Comparison of ENCODE assay signal across 2 cellular contexts in the genomic region with DNA sequence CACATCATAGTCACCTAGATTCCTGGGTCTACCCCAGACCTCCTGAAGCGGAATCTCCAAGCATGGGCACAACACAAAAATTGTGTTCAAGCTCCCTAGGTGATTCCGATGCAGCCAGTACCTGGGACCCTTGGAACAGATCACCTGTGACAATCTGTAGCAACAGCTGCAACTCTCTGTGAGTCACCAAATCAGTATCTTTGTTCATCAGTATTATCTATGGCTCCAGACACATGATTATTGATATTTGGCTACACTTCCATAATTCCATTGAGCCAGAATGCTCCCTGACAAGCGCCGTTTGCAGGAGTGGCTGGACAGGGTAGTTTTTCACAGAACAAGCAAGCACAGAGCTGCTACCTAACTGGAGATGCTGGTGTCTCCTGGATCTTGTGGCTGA.
TF ChIP-seq lines count a peak whose summit lies in the region.

No MANE protein-coding gene starts in this region.

TF ChIP-seq in K562, 482 proteins besides CTCF, POLR2A, EP300 and RAD21 (continues in another document):
- TF ChIP-seq ZBED1 (IDR thresholded peaks at IDR 0.05) = no peak
- TF ChIP-seq, protein P1, sequence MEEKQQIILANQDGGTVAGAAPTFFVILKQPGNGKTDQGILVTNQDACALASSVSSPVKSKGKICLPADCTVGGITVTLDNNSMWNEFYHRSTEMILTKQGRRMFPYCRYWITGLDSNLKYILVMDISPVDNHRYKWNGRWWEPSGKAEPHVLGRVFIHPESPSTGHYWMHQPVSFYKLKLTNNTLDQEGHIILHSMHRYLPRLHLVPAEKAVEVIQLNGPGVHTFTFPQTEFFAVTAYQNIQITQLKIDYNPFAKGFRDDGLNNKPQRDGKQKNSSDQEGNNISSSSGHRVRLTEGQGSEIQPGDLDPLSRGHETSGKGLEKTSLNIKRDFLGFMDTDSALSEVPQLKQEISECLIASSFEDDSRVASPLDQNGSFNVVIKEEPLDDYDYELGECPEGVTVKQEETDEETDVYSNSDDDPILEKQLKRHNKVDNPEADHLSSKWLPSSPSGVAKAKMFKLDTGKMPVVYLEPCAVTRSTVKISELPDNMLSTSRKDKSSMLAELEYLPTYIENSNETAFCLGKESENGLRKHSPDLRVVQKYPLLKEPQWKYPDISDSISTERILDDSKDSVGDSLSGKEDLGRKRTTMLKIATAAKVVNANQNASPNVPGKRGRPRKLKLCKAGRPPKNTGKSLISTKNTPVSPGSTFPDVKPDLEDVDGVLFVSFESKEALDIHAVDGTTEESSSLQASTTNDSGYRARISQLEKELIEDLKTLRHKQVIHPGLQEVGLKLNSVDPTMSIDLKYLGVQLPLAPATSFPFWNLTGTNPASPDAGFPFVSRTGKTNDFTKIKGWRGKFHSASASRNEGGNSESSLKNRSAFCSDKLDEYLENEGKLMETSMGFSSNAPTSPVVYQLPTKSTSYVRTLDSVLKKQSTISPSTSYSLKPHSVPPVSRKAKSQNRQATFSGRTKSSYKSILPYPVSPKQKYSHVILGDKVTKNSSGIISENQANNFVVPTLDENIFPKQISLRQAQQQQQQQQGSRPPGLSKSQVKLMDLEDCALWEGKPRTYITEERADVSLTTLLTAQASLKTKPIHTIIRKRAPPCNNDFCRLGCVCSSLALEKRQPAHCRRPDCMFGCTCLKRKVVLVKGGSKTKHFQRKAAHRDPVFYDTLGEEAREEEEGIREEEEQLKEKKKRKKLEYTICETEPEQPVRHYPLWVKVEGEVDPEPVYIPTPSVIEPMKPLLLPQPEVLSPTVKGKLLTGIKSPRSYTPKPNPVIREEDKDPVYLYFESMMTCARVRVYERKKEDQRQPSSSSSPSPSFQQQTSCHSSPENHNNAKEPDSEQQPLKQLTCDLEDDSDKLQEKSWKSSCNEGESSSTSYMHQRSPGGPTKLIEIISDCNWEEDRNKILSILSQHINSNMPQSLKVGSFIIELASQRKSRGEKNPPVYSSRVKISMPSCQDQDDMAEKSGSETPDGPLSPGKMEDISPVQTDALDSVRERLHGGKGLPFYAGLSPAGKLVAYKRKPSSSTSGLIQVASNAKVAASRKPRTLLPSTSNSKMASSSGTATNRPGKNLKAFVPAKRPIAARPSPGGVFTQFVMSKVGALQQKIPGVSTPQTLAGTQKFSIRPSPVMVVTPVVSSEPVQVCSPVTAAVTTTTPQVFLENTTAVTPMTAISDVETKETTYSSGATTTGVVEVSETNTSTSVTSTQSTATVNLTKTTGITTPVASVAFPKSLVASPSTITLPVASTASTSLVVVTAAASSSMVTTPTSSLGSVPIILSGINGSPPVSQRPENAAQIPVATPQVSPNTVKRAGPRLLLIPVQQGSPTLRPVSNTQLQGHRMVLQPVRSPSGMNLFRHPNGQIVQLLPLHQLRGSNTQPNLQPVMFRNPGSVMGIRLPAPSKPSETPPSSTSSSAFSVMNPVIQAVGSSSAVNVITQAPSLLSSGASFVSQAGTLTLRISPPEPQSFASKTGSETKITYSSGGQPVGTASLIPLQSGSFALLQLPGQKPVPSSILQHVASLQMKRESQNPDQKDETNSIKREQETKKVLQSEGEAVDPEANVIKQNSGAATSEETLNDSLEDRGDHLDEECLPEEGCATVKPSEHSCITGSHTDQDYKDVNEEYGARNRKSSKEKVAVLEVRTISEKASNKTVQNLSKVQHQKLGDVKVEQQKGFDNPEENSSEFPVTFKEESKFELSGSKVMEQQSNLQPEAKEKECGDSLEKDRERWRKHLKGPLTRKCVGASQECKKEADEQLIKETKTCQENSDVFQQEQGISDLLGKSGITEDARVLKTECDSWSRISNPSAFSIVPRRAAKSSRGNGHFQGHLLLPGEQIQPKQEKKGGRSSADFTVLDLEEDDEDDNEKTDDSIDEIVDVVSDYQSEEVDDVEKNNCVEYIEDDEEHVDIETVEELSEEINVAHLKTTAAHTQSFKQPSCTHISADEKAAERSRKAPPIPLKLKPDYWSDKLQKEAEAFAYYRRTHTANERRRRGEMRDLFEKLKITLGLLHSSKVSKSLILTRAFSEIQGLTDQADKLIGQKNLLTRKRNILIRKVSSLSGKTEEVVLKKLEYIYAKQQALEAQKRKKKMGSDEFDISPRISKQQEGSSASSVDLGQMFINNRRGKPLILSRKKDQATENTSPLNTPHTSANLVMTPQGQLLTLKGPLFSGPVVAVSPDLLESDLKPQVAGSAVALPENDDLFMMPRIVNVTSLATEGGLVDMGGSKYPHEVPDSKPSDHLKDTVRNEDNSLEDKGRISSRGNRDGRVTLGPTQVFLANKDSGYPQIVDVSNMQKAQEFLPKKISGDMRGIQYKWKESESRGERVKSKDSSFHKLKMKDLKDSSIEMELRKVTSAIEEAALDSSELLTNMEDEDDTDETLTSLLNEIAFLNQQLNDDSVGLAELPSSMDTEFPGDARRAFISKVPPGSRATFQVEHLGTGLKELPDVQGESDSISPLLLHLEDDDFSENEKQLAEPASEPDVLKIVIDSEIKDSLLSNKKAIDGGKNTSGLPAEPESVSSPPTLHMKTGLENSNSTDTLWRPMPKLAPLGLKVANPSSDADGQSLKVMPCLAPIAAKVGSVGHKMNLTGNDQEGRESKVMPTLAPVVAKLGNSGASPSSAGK (IDR thresholded peaks at IDR 0.05) = no peak
- no peak for TF ChIP-seq PHF20 (IDR thresholded peaks at IDR 0.05; ENCODE audit: partially characterized antibody)
- no peak for TF ChIP-seq PPARD (CRISPR knock-in tag; IDR thresholded peaks at IDR 0.05)
- TF ChIP-seq, protein P2, sequence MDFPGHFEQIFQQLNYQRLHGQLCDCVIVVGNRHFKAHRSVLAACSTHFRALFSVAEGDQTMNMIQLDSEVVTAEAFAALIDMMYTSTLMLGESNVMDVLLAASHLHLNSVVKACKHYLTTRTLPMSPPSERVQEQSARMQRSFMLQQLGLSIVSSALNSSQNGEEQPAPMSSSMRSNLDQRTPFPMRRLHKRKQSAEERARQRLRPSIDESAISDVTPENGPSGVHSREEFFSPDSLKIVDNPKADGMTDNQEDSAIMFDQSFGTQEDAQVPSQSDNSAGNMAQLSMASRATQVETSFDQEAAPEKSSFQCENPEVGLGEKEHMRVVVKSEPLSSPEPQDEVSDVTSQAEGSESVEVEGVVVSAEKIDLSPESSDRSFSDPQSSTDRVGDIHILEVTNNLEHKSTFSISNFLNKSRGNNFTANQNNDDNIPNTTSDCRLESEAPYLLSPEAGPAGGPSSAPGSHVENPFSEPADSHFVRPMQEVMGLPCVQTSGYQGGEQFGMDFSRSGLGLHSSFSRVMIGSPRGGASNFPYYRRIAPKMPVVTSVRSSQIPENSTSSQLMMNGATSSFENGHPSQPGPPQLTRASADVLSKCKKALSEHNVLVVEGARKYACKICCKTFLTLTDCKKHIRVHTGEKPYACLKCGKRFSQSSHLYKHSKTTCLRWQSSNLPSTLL (IDR thresholded peaks at IDR 0.05) = no peak
- TF ChIP-seq, protein P3, sequence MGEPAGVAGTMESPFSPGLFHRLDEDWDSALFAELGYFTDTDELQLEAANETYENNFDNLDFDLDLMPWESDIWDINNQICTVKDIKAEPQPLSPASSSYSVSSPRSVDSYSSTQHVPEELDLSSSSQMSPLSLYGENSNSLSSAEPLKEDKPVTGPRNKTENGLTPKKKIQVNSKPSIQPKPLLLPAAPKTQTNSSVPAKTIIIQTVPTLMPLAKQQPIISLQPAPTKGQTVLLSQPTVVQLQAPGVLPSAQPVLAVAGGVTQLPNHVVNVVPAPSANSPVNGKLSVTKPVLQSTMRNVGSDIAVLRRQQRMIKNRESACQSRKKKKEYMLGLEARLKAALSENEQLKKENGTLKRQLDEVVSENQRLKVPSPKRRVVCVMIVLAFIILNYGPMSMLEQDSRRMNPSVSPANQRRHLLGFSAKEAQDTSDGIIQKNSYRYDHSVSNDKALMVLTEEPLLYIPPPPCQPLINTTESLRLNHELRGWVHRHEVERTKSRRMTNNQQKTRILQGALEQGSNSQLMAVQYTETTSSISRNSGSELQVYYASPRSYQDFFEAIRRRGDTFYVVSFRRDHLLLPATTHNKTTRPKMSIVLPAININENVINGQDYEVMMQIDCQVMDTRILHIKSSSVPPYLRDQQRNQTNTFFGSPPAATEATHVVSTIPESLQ (CRISPR knock-in tag; IDR thresholded peaks at IDR 0.05) = no peak

TF ChIP-seq in SK-N-SH treated with all-trans-retinoic acid at 6 μM for 48 hours, 23 proteins besides CTCF, POLR2A, EP300 and RAD21:
- TF ChIP-seq ESRRG (CRISPR knock-in tag; IDR thresholded peaks at IDR 0.05) (no peak), BACH2 (CRISPR knock-in tag; IDR thresholded peaks at IDR 0.05; ENCODE audit: borderline replicate concordance) (no peak), ZFP30 (CRISPR knock-in tag; IDR thresholded peaks at IDR 0.05) (no peak), ZNF565 (CRISPR knock-in tag; conservative IDR thresholded peaks at IDR 0.05; ENCODE audit: low read depth) (no peak), ARNTL (CRISPR knock-in tag; IDR thresholded peaks at IDR 0.05; ENCODE audit: borderline replicate concordance, low read depth) (no peak), SNAI2 (CRISPR knock-in tag; IDR thresholded peaks at IDR 0.05) (no peak), ISL1 (CRISPR knock-in tag; IDR thresholded peaks at IDR 0.05) (no peak), ZNF70 (CRISPR knock-in tag; IDR thresholded peaks at IDR 0.05) (no peak), ZC3H10 (CRISPR knock-in tag; IDR thresholded peaks at IDR 0.05) (no peak)
- TF ChIP-seq, protein P4, sequence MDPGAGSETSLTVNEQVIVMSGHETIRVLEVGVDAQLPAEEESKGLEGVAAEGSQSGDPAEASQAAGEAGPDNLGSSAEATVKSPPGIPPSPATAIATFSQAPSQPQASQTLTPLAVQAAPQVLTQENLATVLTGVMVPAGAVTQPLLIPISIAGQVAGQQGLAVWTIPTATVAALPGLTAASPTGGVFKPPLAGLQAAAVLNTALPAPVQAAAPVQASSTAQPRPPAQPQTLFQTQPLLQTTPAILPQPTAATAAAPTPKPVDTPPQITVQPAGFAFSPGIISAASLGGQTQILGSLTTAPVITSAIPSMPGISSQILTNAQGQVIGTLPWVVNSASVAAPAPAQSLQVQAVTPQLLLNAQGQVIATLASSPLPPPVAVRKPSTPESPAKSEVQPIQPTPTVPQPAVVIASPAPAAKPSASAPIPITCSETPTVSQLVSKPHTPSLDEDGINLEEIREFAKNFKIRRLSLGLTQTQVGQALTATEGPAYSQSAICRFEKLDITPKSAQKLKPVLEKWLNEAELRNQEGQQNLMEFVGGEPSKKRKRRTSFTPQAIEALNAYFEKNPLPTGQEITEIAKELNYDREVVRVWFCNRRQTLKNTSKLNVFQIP (CRISPR knock-in tag; IDR thresholded peaks at IDR 0.05; ENCODE audit: borderline replicate concordance, low read depth) = no peak
- TF ChIP-seq, protein P5, sequence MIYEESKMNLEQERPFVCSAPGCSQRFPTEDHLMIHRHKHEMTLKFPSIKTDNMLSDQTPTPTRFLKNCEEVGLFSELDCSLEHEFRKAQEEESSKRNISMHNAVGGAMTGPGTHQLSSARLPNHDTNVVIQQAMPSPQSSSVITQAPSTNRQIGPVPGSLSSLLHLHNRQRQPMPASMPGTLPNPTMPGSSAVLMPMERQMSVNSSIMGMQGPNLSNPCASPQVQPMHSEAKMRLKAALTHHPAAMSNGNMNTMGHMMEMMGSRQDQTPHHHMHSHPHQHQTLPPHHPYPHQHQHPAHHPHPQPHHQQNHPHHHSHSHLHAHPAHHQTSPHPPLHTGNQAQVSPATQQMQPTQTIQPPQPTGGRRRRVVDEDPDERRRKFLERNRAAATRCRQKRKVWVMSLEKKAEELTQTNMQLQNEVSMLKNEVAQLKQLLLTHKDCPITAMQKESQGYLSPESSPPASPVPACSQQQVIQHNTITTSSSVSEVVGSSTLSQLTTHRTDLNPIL (CRISPR knock-in tag; IDR thresholded peaks at IDR 0.05; ENCODE audit: low read depth) = no peak
